In the genomic region with DNA sequence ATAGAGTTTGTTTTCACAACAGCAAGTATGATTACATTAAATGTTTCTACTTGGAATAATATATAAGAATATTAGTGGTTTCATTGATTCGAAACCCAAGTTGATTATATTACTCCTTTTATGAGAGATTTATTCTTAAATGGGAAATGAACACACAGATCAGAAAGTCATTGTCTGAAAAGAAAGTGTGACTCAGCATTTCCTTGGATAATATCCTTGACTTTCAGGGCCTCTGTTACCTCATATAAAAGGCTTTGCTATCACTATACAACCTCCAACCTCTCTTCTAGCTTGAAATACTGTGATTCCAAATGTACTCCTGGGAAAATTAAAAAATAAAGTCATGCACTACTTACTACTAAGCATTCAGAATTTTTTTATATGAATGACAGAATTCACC, we compare ENCODE assay signal across 16 cellular contexts.
DNase-seq lines count a peak whose midpoint lies in the region; ATAC-seq, FAIRE-seq and TF ChIP-seq lines count a peak whose summit lies in the region.
"Had no signal": no experiment of that assay in that cellular context is flagged by ENCODE, and none has a peak within 500 bp of the region (broad histone marks: within the 10 kb centered on the region; RNA-seq: fewer than 3 reads in every experiment).

No MANE protein-coding gene starts in this region.

- peak; percentile 85 for FAIRE-seq in endothelial cell of umbilical vein (lab: Jason Lieb, UNC)
- FAIRE-seq: GM19239 had no signal

- H3K79me2 ChIP-seq in endothelial cell of umbilical vein (ENCODE audit: control insufficient read depth, insufficient read depth, low read length) = no peaks in the 10 kb centered on the region

- no peaks in the 10 kb centered on the region for H3K9me3 Mint-ChIP-seq in nephron progenitor cell
- H3K9me3 Mint-ChIP-seq: activated naive CD8-positive, alpha-beta T cell treated with anti-CD3 and anti-CD28 coated beads, Interleukin-2, amount 10 ng/mL, durations not matched to agents 7 days and 5 days had no signal

- no peak overlapping the region for H3K4me3 ChIP-seq in endothelial cell of umbilical vein (replicated peaks in 1 of 3; ENCODE audit: insufficient read depth in 1 of 3, low read depth in 1 of 3, low read length in 3 of 3)
- H3K4me3 ChIP-seq: thyroid gland had no signal

- no peaks in the 10 kb centered on the region for H3K9me3 ChIP-seq in endothelial cell of umbilical vein (replicated peaks; ENCODE audit: control insufficient read depth, insufficient read depth, low read length)
- H3K9me3 ChIP-seq: thyroid gland had no signal

- no peak overlapping the region for H3K9ac ChIP-seq in endothelial cell of umbilical vein (replicated peaks; ENCODE audit: extremely low read depth, insufficient read depth, low read length)

- H3K4me1 Mint-ChIP-seq in nephron progenitor cell = no peaks in the 10 kb centered on the region
- H3K4me1 Mint-ChIP-seq: naive thymus-derived CD8-positive, alpha-beta T cell had no signal

- H3K36me3 Mint-ChIP-seq in nephron progenitor cell (ENCODE audit: low read depth) = no peaks in the 10 kb centered on the region
- H3K36me3 Mint-ChIP-seq: activated naive CD8-positive, alpha-beta T cell treated with anti-CD3 and anti-CD28 coated beads, Interleukin-2, amount 10 ng/mL, durations not matched to agents 7 days and 5 days; naive thymus-derived CD8-positive, alpha-beta T cell had no signal

- POLR2A ChIA-PET in endothelial cell of umbilical vein (lab: Charles Lee) = no interaction called here

- no peak for TF ChIP-seq POLR2A in endothelial cell of umbilical vein (IDR thresholded peaks at IDR 0.05; ENCODE audit: low read depth, low read length)

- no peak overlapping the region for H2AFZ ChIP-seq in endothelial cell of umbilical vein (ENCODE audit: low read depth, low read length)

- TF ChIP-seq CTCF in endothelial cell of umbilical vein (IDR thresholded peaks at IDR 0.05; ENCODE audit: extremely low read depth in 1 of 2, insufficient read depth in 1 of 2, low read depth in 1 of 2, low read length in 2 of 2) (no peak), nephron progenitor cell (IDR thresholded peaks at IDR 0.05) (no peak)

- peaks cover 18% of the 10 kb centered on the region for H3K4me1 ChIP-seq in endothelial cell of umbilical vein (ENCODE audit: control insufficient read depth, extremely low read depth, insufficient read depth, low read length)

- peak; percentile 7 for DNase-seq in GM04504 (ENCODE audit: low read depth)
- DNase-seq in OCI-M1 (lab: John Stamatoyannopoulos, UW) = peak; percentile 63
- DNase-seq in endothelial cell of umbilical vein (ENCODE audit: low read depth, low spot score) = peak; percentile 85
- peak; percentile 53 for DNase-seq in pulmonary artery endothelial cell (ENCODE audit: low read depth, low spot score)
- no peak for DNase-seq in left ventricle myocardium superior
- DNase-seq in nephron progenitor cell = no peak
- DNase-seq in globus pallidus (ENCODE audit: low spot score) = no peak
- DNase-seq: activated naive CD8-positive, alpha-beta T cell treated with anti-CD3 and anti-CD28 coated beads, Interleukin-2, amount 10 ng/mL, durations not matched to agents 7 days and 5 days; activated T-cell treated with anti-CD3 and anti-CD28 coated beads for 4 hours; naive thymus-derived CD8-positive, alpha-beta T cell; NCI-H510A treated with DMSO at 0.1 percent for 48 hours; stimulated activated CD4-positive, alpha-beta T cell treated with anti-CD3 and anti-CD28 coated beads, Interleukin-2, amount 100 ng/mL, for 24 hours; thyroid gland had no signal

- H3K27ac Mint-ChIP-seq in nephron progenitor cell = no peak overlapping the region
- H3K27ac Mint-ChIP-seq: activated naive CD8-positive, alpha-beta T cell treated with anti-CD3 and anti-CD28 coated beads, Interleukin-2, amount 10 ng/mL, durations not matched to agents 7 days and 5 days; naive thymus-derived CD8-positive, alpha-beta T cell had no signal

- H3K27me3 Mint-ChIP-seq in nephron progenitor cell (ENCODE audit: low read depth, poor library complexity) = peaks cover 7% of the 10 kb centered on the region
- H3K27me3 Mint-ChIP-seq: activated naive CD8-positive, alpha-beta T cell treated with anti-CD3 and anti-CD28 coated beads, Interleukin-2, amount 10 ng/mL, durations not matched to agents 7 days and 5 days had no signal

- H3K9me1 ChIP-seq in endothelial cell of umbilical vein (replicated peaks; ENCODE audit: control insufficient read depth, extremely low read depth, insufficient read depth, low read length) = no peaks in the 10 kb centered on the region

- no peak for ATAC-seq in left ventricle myocardium superior
- ATAC-seq: naive thymus-derived CD8-positive, alpha-beta T cell had no signal

- CTCF ChIA-PET in endothelial cell of umbilical vein (lab: Charles Lee) = interaction anchor here (0.6 to 1.5 kb wide), 4 partner anchors 9 to 488 kb away, joined by 3 to 5 read pairs (median 4); no protein-coding TSS in a partner anchor

- peak overlapping the region; percentile 7 for H3K27ac ChIP-seq in endothelial cell of umbilical vein (ENCODE audit: insufficient read depth, low read depth, low read length)
- H3K27ac ChIP-seq: C4-2B, epithelial cell of prostate, thyroid gland had no signal

- no peaks in the 10 kb centered on the region for H3K27me3 ChIP-seq in endothelial cell of umbilical vein (ENCODE audit: control insufficient read depth in 2 of 2, insufficient read depth in 2 of 2, low read length in 2 of 2)
- H3K27me3 ChIP-seq: thyroid gland had no signal

- BruUV-seq in endothelial cell of umbilical vein (replicated peaks; lab: Mats Ljungman, UMichigan) = no TSS peak

- intact Hi-C loops in endothelial cell of umbilical vein (cut with micrococcal nuclease) = loop anchor here (5.0 kb wide), 1 partner anchor 531 kb away; the partner anchor contains the start of gene TGFB2
- intact Hi-C loops in left ventricle myocardium superior (cut with micrococcal nuclease) = no loop called here

- no peaks in the 10 kb centered on the region for H3K36me3 ChIP-seq in endothelial cell of umbilical vein (ENCODE audit: control insufficient read depth in 2 of 2, extremely low read depth in 1 of 2, insufficient read depth in 2 of 2, low read length in 2 of 2)
- H3K36me3 ChIP-seq: thyroid gland had no signal

- H4K20me1 ChIP-seq in endothelial cell of umbilical vein (replicated peaks; ENCODE audit: control insufficient read depth, extremely low read depth, insufficient read depth, low read length) = no peaks in the 10 kb centered on the region

- dilution Hi-C loops in endothelial cell of umbilical vein (cut with MboI; ENCODE audit: extremely low pct_ligation_motif_present, low sequenced_read_pairs) = no loop called here

- H3K4me3 Mint-ChIP-seq in nephron progenitor cell = no peak overlapping the region
- H3K4me3 Mint-ChIP-seq: activated naive CD8-positive, alpha-beta T cell treated with anti-CD3 and anti-CD28 coated beads, Interleukin-2, amount 10 ng/mL, durations not matched to agents 7 days and 5 days; naive thymus-derived CD8-positive, alpha-beta T cell had no signal

- H3K4me2 ChIP-seq in endothelial cell of umbilical vein (ENCODE audit: insufficient read depth, low read length) = no peak overlapping the region

TF ChIP-seq in endothelial cell of umbilical vein, 7 proteins besides CTCF, POLR2A, EP300 and RAD21:
- TF ChIP-seq EZH2 (IDR thresholded peaks at IDR 0.05; ENCODE audit: borderline replicate concordance, low read depth, low read length, severe bottlenecking) (no peak), MYC (IDR thresholded peaks at IDR 0.05; ENCODE audit: low read depth, low read length) (no peak), JUN (IDR thresholded peaks at IDR 0.05; ENCODE audit: borderline replicate concordance, insufficient read depth, insufficient read length, low read depth) (peak; percentile 63), GATA2 (IDR thresholded peaks at IDR 0.05; ENCODE audit: insufficient read depth, insufficient read length, low read depth, low read length) (no peak), FOS (IDR thresholded peaks at IDR 0.05; ENCODE audit: borderline replicate concordance, insufficient read depth, low read length) (peak; percentile 53)

Comparison
In these comparisons a context has a peak if more than half of its experiments do, and no peak if none do; other contexts are left out.
1. DNase-seq: peak in GM04504 (single experiment), OCI-M1 (single experiment), endothelial cell of umbilical vein (single experiment) and pulmonary artery endothelial cell (single experiment); none in left ventricle myocardium superior (single experiment), nephron progenitor cell (single experiment) and globus pallidus (single experiment).